Comparison of ENCODE assay signal across 1 cellular context in the genomic region with DNA sequence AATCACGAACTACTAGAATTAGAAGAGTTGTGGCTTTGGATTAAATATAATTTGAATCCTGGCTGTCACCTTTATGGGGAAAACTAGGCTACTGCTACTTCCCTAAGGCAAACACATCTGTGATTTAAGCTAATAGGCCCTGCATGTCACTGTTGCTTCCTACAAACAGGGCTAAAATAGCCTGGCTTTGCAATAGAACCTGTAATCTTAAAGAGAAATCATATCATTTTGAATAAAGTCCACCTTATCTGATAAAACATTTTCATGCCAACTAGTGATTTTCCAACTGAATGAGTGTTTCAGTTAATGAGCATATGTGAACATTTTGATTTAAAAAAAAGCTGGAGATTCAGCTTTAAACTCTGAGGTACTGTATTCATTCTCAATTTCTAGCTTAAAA.
TF ChIP-seq lines count a peak whose summit lies in the region.

No MANE protein-coding gene starts in this region.

TF ChIP-seq in SK-N-SH treated with all-trans-retinoic acid at 6 μM for 48 hours, 23 proteins besides CTCF, POLR2A, EP300 and RAD21 (continued from another document):
- TF ChIP-seq, protein P1, sequence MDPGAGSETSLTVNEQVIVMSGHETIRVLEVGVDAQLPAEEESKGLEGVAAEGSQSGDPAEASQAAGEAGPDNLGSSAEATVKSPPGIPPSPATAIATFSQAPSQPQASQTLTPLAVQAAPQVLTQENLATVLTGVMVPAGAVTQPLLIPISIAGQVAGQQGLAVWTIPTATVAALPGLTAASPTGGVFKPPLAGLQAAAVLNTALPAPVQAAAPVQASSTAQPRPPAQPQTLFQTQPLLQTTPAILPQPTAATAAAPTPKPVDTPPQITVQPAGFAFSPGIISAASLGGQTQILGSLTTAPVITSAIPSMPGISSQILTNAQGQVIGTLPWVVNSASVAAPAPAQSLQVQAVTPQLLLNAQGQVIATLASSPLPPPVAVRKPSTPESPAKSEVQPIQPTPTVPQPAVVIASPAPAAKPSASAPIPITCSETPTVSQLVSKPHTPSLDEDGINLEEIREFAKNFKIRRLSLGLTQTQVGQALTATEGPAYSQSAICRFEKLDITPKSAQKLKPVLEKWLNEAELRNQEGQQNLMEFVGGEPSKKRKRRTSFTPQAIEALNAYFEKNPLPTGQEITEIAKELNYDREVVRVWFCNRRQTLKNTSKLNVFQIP (CRISPR knock-in tag; IDR thresholded peaks at IDR 0.05; ENCODE audit: borderline replicate concordance, low read depth), result no peak
- TF ChIP-seq PPARA (CRISPR knock-in tag; IDR thresholded peaks at IDR 0.05; ENCODE audit: borderline replicate concordance) (no peak), ZNF8 (CRISPR knock-in tag; IDR thresholded peaks at IDR 0.05) (no peak), ZC3H10 (CRISPR knock-in tag; IDR thresholded peaks at IDR 0.05) (no peak), ZFP3 (CRISPR knock-in tag; IDR thresholded peaks at IDR 0.05) (no peak), ZNF565 (CRISPR knock-in tag; conservative IDR thresholded peaks at IDR 0.05; ENCODE audit: low read depth) (no peak)
